8 cellular contexts compared by ENCODE assay signal in the genomic region with DNA sequence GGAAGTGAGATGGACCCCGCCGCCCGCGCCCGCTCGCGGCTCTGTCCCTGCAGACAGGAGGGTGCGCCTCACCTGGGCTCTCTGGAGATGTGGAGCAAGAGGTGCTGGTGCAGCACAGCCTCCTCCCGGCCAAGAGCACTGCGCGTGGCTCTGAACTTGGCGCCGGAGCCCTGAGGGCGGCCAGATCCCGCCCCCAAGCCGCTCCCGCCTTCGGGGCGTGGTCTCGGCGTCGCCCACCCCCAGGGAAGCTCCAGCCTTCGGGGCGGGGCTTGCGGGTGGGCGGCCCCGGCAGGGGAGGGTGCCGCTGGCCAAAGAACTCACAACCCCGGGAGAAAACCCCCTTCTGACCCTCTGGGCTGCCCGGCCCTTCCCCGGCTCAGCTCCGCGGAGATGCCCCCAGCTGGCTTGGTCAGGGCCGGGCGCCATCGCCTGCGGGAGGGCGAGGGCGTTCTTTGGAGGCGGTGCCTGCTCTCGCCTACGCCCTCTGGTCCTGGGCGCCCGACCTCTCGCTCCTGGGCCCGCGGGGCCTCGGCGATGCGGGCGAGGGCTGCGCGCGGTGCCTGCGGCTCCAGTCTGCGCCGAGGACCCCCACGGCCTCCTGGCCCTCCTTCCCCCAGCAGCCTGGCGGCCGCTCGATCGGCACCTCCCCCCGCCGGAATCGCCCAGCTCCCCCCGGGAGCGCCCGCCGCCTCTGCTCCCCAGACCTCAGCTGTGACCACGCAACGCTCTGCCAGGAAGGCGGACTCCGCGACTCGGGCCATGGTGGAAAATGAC. TPM values are rescaled to one million over a fixed set of nuclear protein-coding genes. Genes with fewer than 3 reads are reported as not detected.
DNase-seq lines count a peak whose midpoint lies in the region; ATAC-seq, FAIRE-seq and TF ChIP-seq lines count a peak whose summit lies in the region.

TSS of gene ZNF488 (minus strand) at position 146 of the 774 bp plus-strand sequence. CDS start 15,464 bp downstream, outside the sequence.

- WGBS in HepG2 (ENCODE audit: low lambda C conversion rate), result 2% methylated on average over 7 of the region's 75 CpGs

- no peak; the same call in 1 of the 2 replicates for TF ChIP-seq CTCF in HepG2 (CRISPR knock-in tag; IDR thresholded peaks at IDR 0.05)

- ATAC-seq in GM19025 (IDR thresholded peaks at IDR 0.05; ENCODE audit: low read depth, unreplicated experiment) (peak; percentile 94), HG03196 (IDR thresholded peaks at IDR 0.05; ENCODE audit: unreplicated experiment) (peak; percentile 92), HepG2 (peak; percentile 94)

- DNase-seq in AG08396 (ENCODE audit: low spot score), result peak; percentile 97
- peak; percentile 81 for DNase-seq in NCI-H510A (lab: John Stamatoyannopoulos, UW)
- peak; percentile 60 for DNase-seq in activated CD4-positive, alpha-beta T cell treated with anti-CD3 and anti-CD28 coated beads, Interleukin-2, amount 50 U/mL, for 1 hour
- DNase-seq in HepG2 (ENCODE audit: low spot score), result peak; percentile 49
- DNase-seq in stimulated activated CD4-positive, alpha-beta T cell treated with anti-CD3 and anti-CD28 coated beads, Interleukin-2, amount 100 ng/mL, for 24 hours, result peak; percentile 70 to 85

- TF ChIP-seq POLR2A in HepG2 (IDR thresholded peaks at IDR 0.05; ENCODE audit: insufficient read depth in 1 of 2, low read depth in 2 of 2, low read length in 2 of 2), result no peak; a peak in 1 of 4 replicates

- no peak within 1 kb of the TSS for H3K27ac ChIP-seq in HepG2 (ENCODE audit: extremely low read length, insufficient read depth, low read length)

- H3K4me3 ChIP-seq in HepG2 (replicated peaks in 1 of 3; ENCODE audit: insufficient read depth in 1 of 3, low read depth in 2 of 3, low read length in 3 of 3), result peak within 1 kb of the TSS; percentile 58 to 76 (median 66)

- CTCF ChIA-PET in HepG2 (lab: Yijun Ruan, JAX; ENCODE audit: low intra/inter-chr PET ratio, low total read pairs), result no interaction called here

- H3K27me3 ChIP-seq in HepG2 (ENCODE audit: control insufficient read depth in 1 of 2, insufficient read depth in 2 of 2, low read length in 2 of 2), result peaks cover 3 to 20% of the 10 kb centered on the region in 2 experiments

- peak within 1 kb of the TSS; percentile 82 for H3K4me2 ChIP-seq in HepG2 (ENCODE audit: low read depth, low read length)

- in situ Hi-C loops in HepG2 (cut with HindIII; ENCODE audit: extremely low pct_ligation_motif_present, low pct_unique_long_range_greater_than_20kb), result loop anchor here (5.0 to 10.0 kb wide), 2 partner anchors 1102 to 1280 kb away; no protein-coding TSS in a partner anchor

- TF ChIP-seq EP300 in HepG2 (IDR thresholded peaks at IDR 0.05; ENCODE audit: low read depth in 2 of 2, low read length in 2 of 2) (no peak), HepG2 (CRISPR knock-in tag; IDR thresholded peaks at IDR 0.05; ENCODE audit: borderline replicate concordance) (no peak)

- peak within 1 kb of the TSS; percentile 81 for H3K4me3 Mint-ChIP-seq in dendritic cell treated with granulocyte-macrophage colony-stimulating factor and Interleukin-4, amounts not matched to agents 40 ng/mL and 50 ng/mL, for 4 days

- H3K79me2 ChIP-seq in HepG2 (ENCODE audit: insufficient read depth, low read length), result no peaks in the 10 kb centered on the region

- intact Hi-C loops in dendritic cell treated with granulocyte-macrophage colony-stimulating factor and Interleukin-4, amounts not matched to agents 40 ng/mL and 50 ng/mL, for 4 days (cut with micrococcal nuclease), result no loop called here
- intact Hi-C loops in HepG2 (cut with micrococcal nuclease; ENCODE audit: unreplicated experiment), result no loop called here

- POLR2A ChIA-PET in HepG2 (lab: Yijun Ruan, JAX), result no interaction called here

- H3K9ac ChIP-seq in HepG2 (ENCODE audit: insufficient read depth, low read depth, low read length), result peak within 1 kb of the TSS; percentile 55; the same call in 1 of the 2 replicates

- H3K36me3 ChIP-seq in HepG2 (replicated peaks in 1 of 2; ENCODE audit: control insufficient read depth in 1 of 2, insufficient read depth in 2 of 2, low read length in 2 of 2), result no peaks in the 10 kb centered on the region

- H3K9me3 Mint-ChIP-seq in dendritic cell treated with granulocyte-macrophage colony-stimulating factor and Interleukin-4, amounts not matched to agents 40 ng/mL and 50 ng/mL, for 4 days, result peaks cover 22% of the 10 kb centered on the region

- no peaks in the 10 kb centered on the region for H4K20me1 ChIP-seq in HepG2 (ENCODE audit: insufficient read depth, low read length)

- peak within 1 kb of the TSS; percentile 71 for H3K27ac Mint-ChIP-seq in dendritic cell treated with granulocyte-macrophage colony-stimulating factor and Interleukin-4, amounts not matched to agents 40 ng/mL and 50 ng/mL, for 4 days

- H3K27me3 Mint-ChIP-seq in dendritic cell treated with granulocyte-macrophage colony-stimulating factor and Interleukin-4, amounts not matched to agents 40 ng/mL and 50 ng/mL, for 4 days, result peaks cover 35% of the 10 kb centered on the region

- H3K9me3 ChIP-seq in HepG2 (ENCODE audit: low read length), result 0 out of 2 replicates have a peak, but pooled peaks cover 4% of the 10 kb centered on the region

- peaks cover 7% of the 10 kb centered on the region for H3K4me1 Mint-ChIP-seq in dendritic cell treated with granulocyte-macrophage colony-stimulating factor and Interleukin-4, amounts not matched to agents 40 ng/mL and 50 ng/mL, for 4 days (ENCODE audit: low read depth)

- no peak for FAIRE-seq in HepG2 (lab: Jason Lieb, UNC)

- H2AFZ ChIP-seq in HepG2 (ENCODE audit: low read length), result no peak within 1 kb of the TSS

- no peaks in the 10 kb centered on the region for H3K36me3 Mint-ChIP-seq in dendritic cell treated with granulocyte-macrophage colony-stimulating factor and Interleukin-4, amounts not matched to agents 40 ng/mL and 50 ng/mL, for 4 days (ENCODE audit: low read depth)

- BruUV-seq in HepG2 (replicated peaks; lab: Mats Ljungman, UMichigan), result no TSS peak

- no peak for TF ChIP-seq RAD21 in HepG2 (CRISPR knock-in tag; IDR thresholded peaks at IDR 0.05)

- peaks cover 32% of the 10 kb centered on the region for H3K4me1 ChIP-seq in HepG2 (ENCODE audit: insufficient read depth, low read length)

TF ChIP-seq in HepG2, 621 proteins besides CTCF, POLR2A, EP300 and RAD21 (continues in another document):
- TF ChIP-seq ZNF225 (CRISPR knock-in tag; IDR thresholded peaks at IDR 0.05) (no peak), KLF12 (CRISPR knock-in tag; IDR thresholded peaks at IDR 0.05; ENCODE audit: borderline replicate concordance) (no peak), ZNF317 (CRISPR knock-in tag; IDR thresholded peaks at IDR 0.05) (no peak), ZNF703 (CRISPR knock-in tag; IDR thresholded peaks at IDR 0.05; ENCODE audit: borderline replicate concordance) (no peak), SMYD3 (CRISPR knock-in tag; IDR thresholded peaks at IDR 0.05) (no peak), JUN (CRISPR knock-in tag; IDR thresholded peaks at IDR 0.05) (no peak), MIER2 (CRISPR knock-in tag; IDR thresholded peaks at IDR 0.05) (no peak), GABPB1 (CRISPR knock-in tag; IDR thresholded peaks at IDR 0.05) (peak; percentile 70; the same call in 1 of the 2 replicates), ZEB1 (IDR thresholded peaks at IDR 0.05; ENCODE audit: insufficient replicate concordance, low read depth) (no peak)
- TF ChIP-seq, protein P1, sequence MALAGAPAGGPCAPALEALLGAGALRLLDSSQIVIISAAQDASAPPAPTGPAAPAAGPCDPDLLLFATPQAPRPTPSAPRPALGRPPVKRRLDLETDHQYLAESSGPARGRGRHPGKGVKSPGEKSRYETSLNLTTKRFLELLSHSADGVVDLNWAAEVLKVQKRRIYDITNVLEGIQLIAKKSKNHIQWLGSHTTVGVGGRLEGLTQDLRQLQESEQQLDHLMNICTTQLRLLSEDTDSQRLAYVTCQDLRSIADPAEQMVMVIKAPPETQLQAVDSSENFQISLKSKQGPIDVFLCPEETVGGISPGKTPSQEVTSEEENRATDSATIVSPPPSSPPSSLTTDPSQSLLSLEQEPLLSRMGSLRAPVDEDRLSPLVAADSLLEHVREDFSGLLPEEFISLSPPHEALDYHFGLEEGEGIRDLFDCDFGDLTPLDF (CRISPR knock-in tag; IDR thresholded peaks at IDR 0.05), result peak; percentile 55; the same call in 1 of the 2 replicates

RNA-seq across cellular contexts. Expression of gene ZNF488, which starts in this region (rescaled TPM):
- total RNA-seq in HepG2 (2016; rRNA removed; fragmentation: Illumina TruSeq; extraction: Trizol), result 0.13 and 0.17 TPM in 2 replicates
- total RNA-seq in HepG2 (2016; cell fraction: cytosol; rRNA removed; fragmentation: Illumina TruSeq; extraction: Trizol; ENCODE audit: low read depth), result not detected in 2 replicates
- total RNA-seq in HepG2 (2016; cell fraction: insoluble cytoplasmic fraction; rRNA removed; fragmentation: Illumina TruSeq; extraction: Trizol), result 0.11 and 0.18 TPM in 2 replicates
- 0.09 and 0.10 TPM in 2 replicates for total RNA-seq in HepG2 (2016; cell fraction: membrane; rRNA removed; fragmentation: Illumina TruSeq; extraction: Trizol)
- 0.09 TPM in 2 replicates for total RNA-seq in HepG2 (2016; cell fraction: nucleus; rRNA removed; fragmentation: Illumina TruSeq; extraction: Trizol)
- polyA plus RNA-seq in HepG2 (2011; rRNA removed), result 0.10 and 0.15 TPM in 2 replicates
- polyA plus RNA-seq in HepG2 (2011; cell fraction: cytosol; rRNA removed), result 0.09 TPM in 2 replicates
- polyA plus RNA-seq in HepG2 (2011; cell fraction: nucleus; rRNA removed), result 0.17 and 0.18 TPM in 2 replicates
- polyA plus RNA-seq in HepG2 (2012), result 0.13 and 0.17 TPM in 2 replicates
- polyA plus RNA-seq in HepG2 (2016; cell fraction: cytosol; fragmentation: Illumina TruSeq; extraction: Trizol; ENCODE audit: low read depth), result not detected in 2 replicates
- polyA plus RNA-seq in HepG2 (2016; cell fraction: insoluble cytoplasmic fraction; fragmentation: Illumina TruSeq; extraction: Trizol; ENCODE audit: low read depth), result 0.22 and 0.45 TPM in 2 replicates
- polyA plus RNA-seq in HepG2 (2016; cell fraction: membrane; fragmentation: Illumina TruSeq; extraction: Trizol; ENCODE audit: low read depth), result 0.07 and 0.12 TPM in 2 replicates
- polyA plus RNA-seq in HepG2 (2016; cell fraction: nucleus; fragmentation: Illumina TruSeq; extraction: Trizol; ENCODE audit: insufficient read depth, low read depth), result 0.21 TPM in 1 of 2 replicates, not detected in the other
- polyA minus RNA-seq in HepG2 (2011; rRNA and poly(A)+ RNA removed; ENCODE audit: low replicate concordance), result 0.34 and 2.9 TPM in 2 replicates
- polyA minus RNA-seq in HepG2 (2011; cell fraction: cytosol; rRNA and poly(A)+ RNA removed), result not detected in 2 replicates
- polyA minus RNA-seq in HepG2 (2011; cell fraction: nucleus; rRNA and poly(A)+ RNA removed), result 0.12 TPM in 1 of 2 replicates, not detected in the other
